In the genomic region with DNA sequence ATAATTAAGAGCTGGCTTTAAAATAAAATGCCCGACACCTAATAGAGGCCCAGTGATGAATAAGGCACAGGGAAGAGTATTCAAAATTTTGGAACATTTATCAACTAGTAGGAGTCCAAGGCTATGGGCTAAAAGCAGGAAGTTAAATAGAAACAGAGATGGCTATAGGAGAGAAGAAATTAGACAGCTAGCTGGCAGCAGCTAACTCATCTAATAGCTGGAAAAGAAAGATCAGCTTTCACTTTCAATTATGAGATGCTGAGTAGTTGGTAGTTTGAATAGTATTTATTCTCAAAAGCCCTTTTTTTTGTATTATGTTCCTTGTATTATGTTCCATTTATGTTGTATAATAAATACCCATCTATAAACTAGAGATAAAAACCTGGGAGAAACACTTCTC, we compare ENCODE assay signal across 20 cellular contexts.
"Had no signal": no experiment of that assay in that cellular context is flagged by ENCODE, and none has a peak within 500 bp of the region (broad histone marks: within the 10 kb centered on the region; RNA-seq: fewer than 3 reads in every experiment).

No MANE protein-coding gene starts in this region.

- H3K36me3 ChIP-seq: left ventricle myocardium inferior, pancreas, suprapubic skin had no signal

- H3K4me1 ChIP-seq: body of pancreas, left ventricle myocardium inferior, pancreas, suprapubic skin had no signal

- ATAC-seq: activated CD8-positive, alpha-beta T cell treated with anti-CD3 and anti-CD28 coated beads, Interleukin-2, amount 10 ng/mL, durations not matched to agents 7 days and 5 days; body of pancreas; esophagus mucosa; naive thymus-derived CD8-positive, alpha-beta T cell; pancreas; sciatic nerve; WTC11 had no signal

- H3K27me3 ChIP-seq: body of pancreas, hepatocyte, pancreas, suprapubic skin had no signal

- H3K27ac ChIP-seq: body of pancreas, coronary artery, hepatocyte, left ventricle myocardium inferior, pancreas, suprapubic skin had no signal

- H3K9me3 Mint-ChIP-seq: central memory CD8-positive, alpha-beta T cell; naive thymus-derived CD8-positive, alpha-beta T cell; stimulated activated naive CD8-positive, alpha-beta T cell treated with anti-CD3 and anti-CD28 coated beads, Interleukin-15, Interleukin-2, amounts not matched to agents 100 ng/mL and 50 ng/mL, for 24 hours; WTC11 had no signal

- H3K27ac Mint-ChIP-seq: activated CD8-positive, alpha-beta T cell treated with anti-CD3 and anti-CD28 coated beads, Interleukin-2, amount 10 ng/mL, durations not matched to agents 7 days and 5 days; activated naive CD4-positive, alpha-beta T cell treated with anti-CD3 and anti-CD28 coated beads, Interleukin-2, amount 50 U/mL, for 72 hours; naive thymus-derived CD8-positive, alpha-beta T cell; stimulated activated naive CD8-positive, alpha-beta T cell treated with anti-CD3 and anti-CD28 coated beads, Interleukin-15, Interleukin-2, amounts not matched to agents 100 ng/mL and 50 ng/mL, for 24 hours; WTC11 had no signal

- H3K4me3 ChIP-seq: body of pancreas, coronary artery, hepatocyte, left ventricle myocardium inferior, pancreas, suprapubic skin had no signal

- H3K9me3 ChIP-seq: body of pancreas, left ventricle myocardium inferior, pancreas, suprapubic skin had no signal

- DNase-seq: activated CD4-positive, alpha-beta T cell treated with anti-CD3 and anti-CD28 coated beads for 48 hours; activated CD8-positive, alpha-beta memory T cell treated with anti-CD3 and anti-CD28 coated beads, Interleukin-2, amount 50 U/mL, for 4 hours; activated CD8-positive, alpha-beta T cell treated with anti-CD3 and anti-CD28 coated beads, Interleukin-2, amount 10 ng/mL, durations not matched to agents 7 days and 5 days; activated effector memory CD4-positive, alpha-beta T cell treated with anti-CD3 and anti-CD28 coated beads, Interleukin-2, amount 50 U/mL, for 16 hours; activated T-cell treated with anti-CD3 and anti-CD28 coated beads, Interleukin-2, amount 50 U/mL, for 48 hours; body of pancreas; left ventricle myocardium inferior; mesenchymal stem cell; naive thymus-derived CD8-positive, alpha-beta T cell; pancreas; trophoblast cell had no signal

- H3K4me1 Mint-ChIP-seq: central memory CD8-positive, alpha-beta T cell; naive thymus-derived CD8-positive, alpha-beta T cell had no signal

- H3K36me3 Mint-ChIP-seq: activated naive CD4-positive, alpha-beta T cell treated with anti-CD3 and anti-CD28 coated beads, Interleukin-2, amount 50 U/mL, for 72 hours; naive thymus-derived CD8-positive, alpha-beta T cell; WTC11 had no signal

- H3K4me3 Mint-ChIP-seq: activated CD8-positive, alpha-beta T cell treated with anti-CD3 and anti-CD28 coated beads, Interleukin-2, amount 10 ng/mL, durations not matched to agents 7 days and 5 days; central memory CD8-positive, alpha-beta T cell; naive thymus-derived CD8-positive, alpha-beta T cell; stimulated activated naive CD8-positive, alpha-beta T cell treated with anti-CD3 and anti-CD28 coated beads, Interleukin-15, Interleukin-2, amounts not matched to agents 100 ng/mL and 50 ng/mL, for 24 hours; WTC11 had no signal
